8 cellular contexts compared by ENCODE assay signal in genomic region chr12:104478396-104479140, GRCh38. TPM values are rescaled to one million over a fixed set of nuclear protein-coding genes. Genes with fewer than 3 reads are reported as not detected.
DNase-seq lines count a peak whose midpoint lies in the region; ATAC-seq and TF ChIP-seq lines count a peak whose summit lies in the region.

No MANE protein-coding gene starts in this region.

- H2AFZ ChIP-seq in SU-DHL-6 (ENCODE audit: low read depth, low read length, severe bottlenecking): no peak overlapping the region

- no peaks in the 10 kb centered on the region for H3K9me3 ChIP-seq in right atrium auricular region
- H3K9me3 ChIP-seq in SU-DHL-6 (ENCODE audit: insufficient read depth, low read length): no peaks in the 10 kb centered on the region

- TF ChIP-seq CTCF in right atrium auricular region (IDR thresholded peaks at IDR 0.05): no peak
- TF ChIP-seq CTCF in SU-DHL-6 (IDR thresholded peaks at IDR 0.05; ENCODE audit: insufficient read depth, low read length, poor library complexity, severe bottlenecking): no peak

- peaks cover 0 to 13% of the 10 kb centered on the region in 2 donors for H3K4me1 ChIP-seq in right atrium auricular region

- H4K20me1 ChIP-seq in SU-DHL-6 (ENCODE audit: low read depth, low read length): no peaks in the 10 kb centered on the region

- no peak overlapping the region for H3K4me3 ChIP-seq in right atrium auricular region
- no peak overlapping the region for H3K4me3 ChIP-seq in SU-DHL-6 (ENCODE audit: insufficient read depth, low read length, poor library complexity, severe bottlenecking)

- H3K36me3 ChIP-seq in right atrium auricular region (no peaks in the 10 kb centered on the region), SU-DHL-6 (ENCODE audit: low read length) (no peaks in the 10 kb centered on the region)

- no peaks in the 10 kb centered on the region for H3F3A ChIP-seq in SU-DHL-6 (ENCODE audit: insufficient read depth)

- H3K9ac ChIP-seq in SU-DHL-6 (ENCODE audit: low read length): no peak overlapping the region

- H3K27ac ChIP-seq in right atrium auricular region: peak overlapping the region in 1 of 2 donors; percentile 59
- H3K27ac ChIP-seq in SU-DHL-6 (ENCODE audit: low read depth, low read length): no peak overlapping the region

- intact Hi-C loops in Right ventricle myocardium superior (cut with DNase I): no loop called here
- intact Hi-C loops in left cardiac atrium (cut with DNase I): no loop called here

- no peak for DNase-seq in Right ventricle myocardium superior
- no peak for DNase-seq in right atrium auricular region (ENCODE audit: low spot score)
- DNase-seq in left cardiac atrium: no peak
- DNase-seq in DMS53 (lab: John Stamatoyannopoulos, UW): no peak
- DNase-seq in T1000 (lab: John Stamatoyannopoulos, UW): no peak
- DNase-seq in SW480 (ENCODE audit: low spot score): no peak

- H3K9me2 ChIP-seq in SU-DHL-6 (replicated peaks; ENCODE audit: insufficient read depth, low read length): no peaks in the 10 kb centered on the region

- H3K4me2 ChIP-seq in SU-DHL-6 (ENCODE audit: low read depth, low read length, poor library complexity, severe bottlenecking): peak overlapping the region; percentile 40

- H3K27me3 ChIP-seq in right atrium auricular region: no peaks in the 10 kb centered on the region
- H3K27me3 ChIP-seq in SU-DHL-6 (ENCODE audit: low read length): no peaks in the 10 kb centered on the region

- H3K79me2 ChIP-seq in SU-DHL-6 (ENCODE audit: insufficient read depth, low read length): no peaks in the 10 kb centered on the region

- peak; percentile 77 for ATAC-seq in Right ventricle myocardium superior (ENCODE audit: poor library complexity)
- peak; percentile 81 for ATAC-seq in HG03066 (IDR thresholded peaks at IDR 0.05; ENCODE audit: low read depth, unreplicated experiment)
- peak; percentile 75 to 81 for ATAC-seq in left cardiac atrium

RNA-seq across cellular contexts. Expression of gene CHST11, which starts 21.8 kb away (rescaled TPM):
- 3.0 TPM for total RNA-seq in Right ventricle myocardium superior
- 10 to 100 TPM in 1 of 2 donors, 1 to 10 TPM in 1; 7.8 to 11.9 TPM for total RNA-seq in right atrium auricular region
- total RNA-seq in left cardiac atrium: 10 to 100 TPM; 12.9 to 17.7 TPM
